ENCODE assay signal across 8 cellular contexts in genomic region chr10:43689618-43689954, GRCh38. TPM values are rescaled to one million over a fixed set of nuclear protein-coding genes. Genes with fewer than 3 reads are reported as not detected.
A peak's percentile ranks its signal among the peaks of the same experiment; 100 is the strongest.
DNase-seq lines count a peak whose midpoint lies in the region; ATAC-seq and TF ChIP-seq lines count a peak whose summit lies in the region.

No MANE protein-coding gene starts in this region.

- no peaks in the 10 kb centered on the region for H3K79me2 ChIP-seq in GM23338 (replicated peaks; ENCODE audit: insufficient read depth)

- H3K36me3 Mint-ChIP-seq in GM23338 (ENCODE audit: low read depth), result no peaks in the 10 kb centered on the region; the same call in 2 of the 3 replicates

- H3K9me3 ChIP-seq in Panc1 (ENCODE audit: control insufficient read depth, insufficient read depth, low read depth, low read length), result no peaks in the 10 kb centered on the region

- CTCF ChIA-PET in Panc1 (lab: Charles Lee), result interaction anchor here (0.5 to 1.1 kb wide), 6 partner anchors 310 to 927 kb away, joined by 4 to 9 read pairs (median 6); partner anchors contain the start of gene CXCL12

- in situ Hi-C loops in G401 (cut with HindIII; ENCODE audit: low sequenced_read_pairs) (no loop called here), Panc1 (cut with HindIII; ENCODE audit: low pct_unique_long_range_greater_than_20kb, low sequenced_read_pairs) (no loop called here)

- H3K27me3 Mint-ChIP-seq in GM23338 (ENCODE audit: insufficient read depth, low read depth, poor library complexity), result peaks cover 33% of the 10 kb centered on the region

- intact Hi-C loops in Panc1 (cut with micrococcal nuclease; ENCODE audit: unreplicated experiment), result no loop called here

- H3K27me3 ChIP-seq in GM23338 (ENCODE audit: insufficient read depth), result peaks cover 40% of the 10 kb centered on the region
- H3K27me3 ChIP-seq in Panc1 (ENCODE audit: control insufficient read depth, insufficient read depth, low read length), result peaks cover 8% of the 10 kb centered on the region

- POLR2A ChIA-PET in Panc1 (lab: Charles Lee), result interaction anchor here (0.6 kb wide), 1 partner anchor 29 kb away, joined by 3 read pairs; no protein-coding TSS in a partner anchor

- TF ChIP-seq CTCF in GM23338 (conservative IDR thresholded peaks at IDR 0.05; ENCODE audit: low read depth in 2 of 2) (no peak), Panc1 (IDR thresholded peaks at IDR 0.05) (no peak), cardiac fibroblast (IDR thresholded peaks at IDR 0.05; ENCODE audit: low read depth, low read length) (no peak)

- BruUV-seq in Panc1 (replicated peaks; lab: Mats Ljungman, UMichigan), result no TSS peak

- H3F3A ChIP-seq in GM23338 (replicated peaks; ENCODE audit: low read depth), result no peaks in the 10 kb centered on the region

- 0 out of 2 replicates have a peak, but pooled peaks cover 5% of the 10 kb centered on the region for H3K9me2 ChIP-seq in GM23338 (ENCODE audit: insufficient read depth)

- H3K27ac ChIP-seq in GM23338 (ENCODE audit: low read depth) (no peak overlapping the region), Panc1 (ENCODE audit: low read length) (peak overlapping the region; percentile 70)

- H3K4me1 ChIP-seq in GM23338 (ENCODE audit: insufficient read depth) (no peaks in the 10 kb centered on the region), Panc1 (ENCODE audit: control insufficient read depth, insufficient read depth, low read length) (no peaks in the 10 kb centered on the region)

- H3K4me3 Mint-ChIP-seq in GM23338, result peak overlapping the region; percentile 80

- no peaks in the 10 kb centered on the region for H3K36me3 ChIP-seq in GM23338 (ENCODE audit: insufficient read depth)
- no peaks in the 10 kb centered on the region for H3K36me3 ChIP-seq in Panc1 (ENCODE audit: control insufficient read depth, insufficient read depth, low read length)

- DNase-seq in G401 (ENCODE audit: low spot score), result peak; percentile 49
- DNase-seq in GM23338 (ENCODE audit: low spot score), result peak; percentile 66
- no peak for DNase-seq in Panc1 (ENCODE audit: low read depth, low spot score)
- DNase-seq in cardiac fibroblast (ENCODE audit: low read depth in 2 of 2), result peak; percentile 52 to 65
- DNase-seq in kidney tubule cell (ENCODE audit: low spot score), result peak; percentile 54
- DNase-seq in stimulated activated CD4-positive, alpha-beta T cell treated with anti-CD3 and anti-CD28 coated beads, Interleukin-4, amount 100 ng/mL, for 48 hours (ENCODE audit: low read depth in 2 of 2), result peak; percentile 15 to 23
- DNase-seq in NCI-H1092 treated with DMSO at 0.1 percent for 48 hours (lab: John Stamatoyannopoulos, UW), result no peak

- no peaks in the 10 kb centered on the region; the same call in 2 of the 3 replicates for H3K4me1 Mint-ChIP-seq in GM23338

- H3K9me3 Mint-ChIP-seq in GM23338, result no peaks in the 10 kb centered on the region; the same call in 1 of the 3 replicates

- H3K27ac Mint-ChIP-seq in GM23338, result no peak overlapping the region

- peak overlapping the region; percentile 100 for H2AFZ ChIP-seq in GM23338

- ATAC-seq in GM23338 (peak; percentile 81), Panc1 (peak; percentile 90), HG03280 (IDR thresholded peaks at IDR 0.05; ENCODE audit: unreplicated experiment) (no peak)

- H4K20me1 ChIP-seq in GM23338 (replicated peaks; ENCODE audit: insufficient read depth), result no peaks in the 10 kb centered on the region

- peak overlapping the region; percentile 96 for H3K4me2 ChIP-seq in GM23338

- H3K4me3 ChIP-seq in GM23338, result peak overlapping the region; percentile 83
- H3K4me3 ChIP-seq in Panc1 (ENCODE audit: low read depth in 2 of 2, low read length in 2 of 2), result peak overlapping the region; percentile 62 to 91
- H3K4me3 ChIP-seq in cardiac fibroblast (replicated peaks in 1 of 2; ENCODE audit: low read depth in 2 of 2, low read length in 2 of 2), result peak overlapping the region; percentile 12 to 63

TF ChIP-seq in GM23338, 12 proteins besides CTCF, POLR2A, EP300 and RAD21 (continues in another document):
- TF ChIP-seq EZH2 (IDR thresholded peaks at IDR 0.05; ENCODE audit: low read depth, unreplicated experiment), result no peak
- TF ChIP-seq REST (IDR thresholded peaks at IDR 0.05; ENCODE audit: unreplicated experiment), result no peak
- no peak for TF ChIP-seq JUNB (IDR thresholded peaks at IDR 0.05; ENCODE audit: unreplicated experiment)
- TF ChIP-seq ZNF331 (CRISPR knock-in tag; IDR thresholded peaks at IDR 0.05; ENCODE audit: low read depth), result no peak
- no peak for TF ChIP-seq ETS1 (IDR thresholded peaks at IDR 0.05)
- no peak for TF ChIP-seq POLR2AphosphoS5 (IDR thresholded peaks at IDR 0.05; ENCODE audit: low read depth)
- no peak for TF ChIP-seq STAT1 (IDR thresholded peaks at IDR 0.05; ENCODE audit: unreplicated experiment)
- TF ChIP-seq ZNF114 (CRISPR knock-in tag; IDR thresholded peaks at IDR 0.05), result no peak
- no peak for TF ChIP-seq NANOG (IDR thresholded peaks at IDR 0.05; ENCODE audit: borderline replicate concordance)

RNA-seq across cellular contexts. Expression of gene ZNF32, which starts 40.9 kb away (rescaled TPM):
- 15.9 and 22.9 TPM in 2 replicates for total RNA-seq in G401 (2014; rRNA removed; shearing (Covaris generic))
- total RNA-seq in GM23338 (2014; rRNA removed; shearing (Covaris generic)), result 15.8 and 24.6 TPM in 2 replicates
- 26.1 and 26.7 TPM in 2 replicates for polyA plus RNA-seq in GM23338 (2016; fragmentation: Nextera tagmentation; extraction: Ambion mirVana)
- total RNA-seq in Panc1 (2021; ENCODE audit: unreplicated experiment), result 35.6 TPM
- polyA plus RNA-seq in Panc1 (2012; ENCODE audit: insufficient read length), result 39.0 TPM

Comparison
In these comparisons a context has a peak if more than half of its experiments do, and no peak if none do; other contexts are left out.
1. DNase-seq: peak in G401 (single experiment), GM23338 (single experiment), cardiac fibroblast (2 of 2), kidney tubule cell (single experiment) and stimulated activated CD4-positive, alpha-beta T cell treated with anti-CD3 and anti-CD28 coated beads, Interleukin-4, amount 100 ng/mL, for 48 hours (2 of 2); none in Panc1 (single experiment) and NCI-H1092 treated with DMSO at 0.1 percent for 48 hours (single experiment).
2. Peak in every context shown above with its lines, with median percentiles within 50 percentile points of each other: H3K4me3 ChIP-seq.